ENCODE assay signal across 19 cellular contexts in genomic region chr1:184641894-184642293, GRCh38.
"Had no signal": no experiment of that assay in that cellular context is flagged by ENCODE, and none has a peak within 500 bp of the region (broad histone marks: within the 10 kb centered on the region; RNA-seq: fewer than 3 reads in every experiment).

No MANE protein-coding gene starts in this region.

- H3K9me3 ChIP-seq: SJSA1 had no signal

- H3K27ac ChIP-seq: KMS-11, SJSA1, SK-N-MC had no signal

- H3K36me3 ChIP-seq: SJSA1 had no signal

- H3K4me1 ChIP-seq: SJSA1 had no signal

- ATAC-seq: K562 had no signal

- DNase-seq: Kasumi-1, MM.1S, NCI-H1092 treated with DMSO at 0.1 percent for 48 hours, NCI-H1436, NCI-H187, NCI-H2029, NCI-H2081 treated with DMSO at 0.1 percent for 48 hours, NCI-H2171, NCI-H226, NCI-H446, NCI-H510A, NCI-H524 treated with DMSO at 0.1 percent for 48 hours, Right ventricle myocardium superior, RPMI8226, SIG-M5 had no signal

- H3K4me3 ChIP-seq: K562, SJSA1, SK-N-MC had no signal
